Comparison of ENCODE assay signal across 27 cellular contexts in the genomic region with DNA sequence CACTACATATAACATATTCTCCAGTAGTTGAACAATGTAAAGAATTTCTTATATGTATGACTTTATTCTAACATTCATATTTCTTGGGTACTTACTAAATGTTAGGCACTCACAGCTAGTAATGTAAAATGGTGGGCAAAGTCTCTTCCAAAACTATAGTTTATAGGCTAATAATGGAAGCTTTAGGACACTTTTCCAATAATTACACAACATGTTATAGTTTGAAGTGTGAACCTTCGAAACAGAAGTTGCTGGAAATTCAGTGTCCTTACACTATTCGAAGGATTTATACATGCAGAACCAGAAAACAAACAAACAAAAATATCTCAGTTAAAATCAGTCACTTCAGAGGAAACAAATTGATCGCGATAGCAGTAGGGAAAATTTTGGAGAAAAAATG.
"Had no signal": no experiment of that assay in that cellular context is flagged by ENCODE, and none has a peak within 500 bp of the region (broad histone marks: within the 10 kb centered on the region; RNA-seq: fewer than 3 reads in every experiment).

No MANE protein-coding gene starts in this region.

- H3K36me3 ChIP-seq: colonic mucosa, esophagus muscularis mucosa, esophagus squamous epithelium, gastrocnemius medialis, gastroesophageal sphincter, heart left ventricle, heart right ventricle had no signal

- FAIRE-seq: colon, endometrium, endothelial cell of umbilical vein had no signal

- DNase-seq: colonic mucosa; cortex of kidney; dermis blood vessel endothelial cell; dorsolateral prefrontal cortex; effector CD4-positive, alpha-beta T cell; effector CD8-positive, alpha-beta T cell; effector memory CD4-positive, alpha-beta T cell; effector memory CD8-positive, alpha-beta T cell; endodermal cell; erythroblast; esophagus squamous epithelium; foreskin fibroblast; foreskin keratinocyte; foreskin melanocyte; gastrocnemius medialis; glutamatergic neuron; head of caudate nucleus; heart left ventricle; heart right ventricle had no signal

- H3K9me3 ChIP-seq: colonic mucosa, esophagus muscularis mucosa, esophagus squamous epithelium, gastrocnemius medialis, gastroesophageal sphincter, heart left ventricle, heart right ventricle had no signal

- H3K27ac ChIP-seq: colonic mucosa, coronary artery, dorsolateral prefrontal cortex, epithelial cell of prostate, esophagus muscularis mucosa, esophagus squamous epithelium, foreskin keratinocyte, gastrocnemius medialis, gastroesophageal sphincter, heart left ventricle, heart right ventricle had no signal

- ATAC-seq: effector memory CD8-positive, alpha-beta T cell; esophagus mucosa; foreskin keratinocyte; gastrocnemius medialis; gastroesophageal sphincter; heart left ventricle; heart right ventricle had no signal

- H3K4me3 ChIP-seq: colonic mucosa, coronary artery, dorsolateral prefrontal cortex, esophagus muscularis mucosa, esophagus squamous epithelium, gastrocnemius medialis, gastroesophageal sphincter, heart left ventricle, heart right ventricle had no signal

- H3K4me1 ChIP-seq: colonic mucosa, esophagus muscularis mucosa, esophagus squamous epithelium, foreskin keratinocyte, gastrocnemius medialis, gastroesophageal sphincter, heart left ventricle, heart right ventricle had no signal

- H3K27me3 ChIP-seq: colonic mucosa, esophagus muscularis mucosa, esophagus squamous epithelium, foreskin keratinocyte, gastrocnemius medialis, gastroesophageal sphincter, heart left ventricle, heart right ventricle had no signal
